1 cellular context compared by ENCODE assay signal in the genomic region with DNA sequence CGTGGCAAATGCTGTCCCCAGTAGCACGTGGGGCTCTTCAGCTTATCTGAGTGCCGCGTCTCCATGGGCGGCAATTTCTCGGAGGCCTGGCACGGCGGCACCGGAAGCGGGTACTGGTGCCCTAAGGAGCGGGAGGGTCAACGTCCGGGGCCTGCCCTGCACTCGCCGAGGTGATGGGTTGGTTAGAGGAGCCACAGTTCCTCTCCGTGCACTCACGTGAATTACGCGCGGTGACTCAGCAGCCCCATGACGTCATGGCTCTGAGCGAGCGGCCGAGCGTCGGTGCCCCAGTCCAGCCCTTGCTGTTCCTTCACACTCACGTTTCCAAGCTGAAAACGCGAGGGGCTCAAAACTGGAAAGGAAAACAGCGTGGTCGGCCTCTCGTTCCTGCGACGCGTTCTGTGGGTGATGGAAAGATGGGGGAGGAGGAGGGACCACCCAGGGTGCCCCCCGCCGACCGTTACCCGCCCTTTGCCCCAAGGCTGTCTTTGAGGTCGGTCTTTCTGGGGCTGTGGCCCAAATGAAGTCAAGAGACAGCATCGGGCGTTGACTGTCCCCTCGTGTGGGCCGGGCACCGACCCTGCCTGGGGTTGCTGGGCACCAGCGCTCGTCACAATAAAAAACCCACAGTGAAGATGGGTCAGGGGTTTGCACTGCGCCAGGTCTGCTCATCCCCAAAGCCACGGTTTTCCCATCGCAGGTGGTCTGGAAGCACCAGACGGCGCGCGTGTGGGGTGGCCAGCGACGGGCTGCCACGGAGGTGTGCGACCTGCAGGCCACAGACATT.
TF ChIP-seq lines count a peak whose summit lies in the region.

No MANE protein-coding gene starts in this region.

TF ChIP-seq in K562, 482 proteins besides CTCF, POLR2A, EP300 and RAD21 (continues in another document):
- TF ChIP-seq, protein P1, sequence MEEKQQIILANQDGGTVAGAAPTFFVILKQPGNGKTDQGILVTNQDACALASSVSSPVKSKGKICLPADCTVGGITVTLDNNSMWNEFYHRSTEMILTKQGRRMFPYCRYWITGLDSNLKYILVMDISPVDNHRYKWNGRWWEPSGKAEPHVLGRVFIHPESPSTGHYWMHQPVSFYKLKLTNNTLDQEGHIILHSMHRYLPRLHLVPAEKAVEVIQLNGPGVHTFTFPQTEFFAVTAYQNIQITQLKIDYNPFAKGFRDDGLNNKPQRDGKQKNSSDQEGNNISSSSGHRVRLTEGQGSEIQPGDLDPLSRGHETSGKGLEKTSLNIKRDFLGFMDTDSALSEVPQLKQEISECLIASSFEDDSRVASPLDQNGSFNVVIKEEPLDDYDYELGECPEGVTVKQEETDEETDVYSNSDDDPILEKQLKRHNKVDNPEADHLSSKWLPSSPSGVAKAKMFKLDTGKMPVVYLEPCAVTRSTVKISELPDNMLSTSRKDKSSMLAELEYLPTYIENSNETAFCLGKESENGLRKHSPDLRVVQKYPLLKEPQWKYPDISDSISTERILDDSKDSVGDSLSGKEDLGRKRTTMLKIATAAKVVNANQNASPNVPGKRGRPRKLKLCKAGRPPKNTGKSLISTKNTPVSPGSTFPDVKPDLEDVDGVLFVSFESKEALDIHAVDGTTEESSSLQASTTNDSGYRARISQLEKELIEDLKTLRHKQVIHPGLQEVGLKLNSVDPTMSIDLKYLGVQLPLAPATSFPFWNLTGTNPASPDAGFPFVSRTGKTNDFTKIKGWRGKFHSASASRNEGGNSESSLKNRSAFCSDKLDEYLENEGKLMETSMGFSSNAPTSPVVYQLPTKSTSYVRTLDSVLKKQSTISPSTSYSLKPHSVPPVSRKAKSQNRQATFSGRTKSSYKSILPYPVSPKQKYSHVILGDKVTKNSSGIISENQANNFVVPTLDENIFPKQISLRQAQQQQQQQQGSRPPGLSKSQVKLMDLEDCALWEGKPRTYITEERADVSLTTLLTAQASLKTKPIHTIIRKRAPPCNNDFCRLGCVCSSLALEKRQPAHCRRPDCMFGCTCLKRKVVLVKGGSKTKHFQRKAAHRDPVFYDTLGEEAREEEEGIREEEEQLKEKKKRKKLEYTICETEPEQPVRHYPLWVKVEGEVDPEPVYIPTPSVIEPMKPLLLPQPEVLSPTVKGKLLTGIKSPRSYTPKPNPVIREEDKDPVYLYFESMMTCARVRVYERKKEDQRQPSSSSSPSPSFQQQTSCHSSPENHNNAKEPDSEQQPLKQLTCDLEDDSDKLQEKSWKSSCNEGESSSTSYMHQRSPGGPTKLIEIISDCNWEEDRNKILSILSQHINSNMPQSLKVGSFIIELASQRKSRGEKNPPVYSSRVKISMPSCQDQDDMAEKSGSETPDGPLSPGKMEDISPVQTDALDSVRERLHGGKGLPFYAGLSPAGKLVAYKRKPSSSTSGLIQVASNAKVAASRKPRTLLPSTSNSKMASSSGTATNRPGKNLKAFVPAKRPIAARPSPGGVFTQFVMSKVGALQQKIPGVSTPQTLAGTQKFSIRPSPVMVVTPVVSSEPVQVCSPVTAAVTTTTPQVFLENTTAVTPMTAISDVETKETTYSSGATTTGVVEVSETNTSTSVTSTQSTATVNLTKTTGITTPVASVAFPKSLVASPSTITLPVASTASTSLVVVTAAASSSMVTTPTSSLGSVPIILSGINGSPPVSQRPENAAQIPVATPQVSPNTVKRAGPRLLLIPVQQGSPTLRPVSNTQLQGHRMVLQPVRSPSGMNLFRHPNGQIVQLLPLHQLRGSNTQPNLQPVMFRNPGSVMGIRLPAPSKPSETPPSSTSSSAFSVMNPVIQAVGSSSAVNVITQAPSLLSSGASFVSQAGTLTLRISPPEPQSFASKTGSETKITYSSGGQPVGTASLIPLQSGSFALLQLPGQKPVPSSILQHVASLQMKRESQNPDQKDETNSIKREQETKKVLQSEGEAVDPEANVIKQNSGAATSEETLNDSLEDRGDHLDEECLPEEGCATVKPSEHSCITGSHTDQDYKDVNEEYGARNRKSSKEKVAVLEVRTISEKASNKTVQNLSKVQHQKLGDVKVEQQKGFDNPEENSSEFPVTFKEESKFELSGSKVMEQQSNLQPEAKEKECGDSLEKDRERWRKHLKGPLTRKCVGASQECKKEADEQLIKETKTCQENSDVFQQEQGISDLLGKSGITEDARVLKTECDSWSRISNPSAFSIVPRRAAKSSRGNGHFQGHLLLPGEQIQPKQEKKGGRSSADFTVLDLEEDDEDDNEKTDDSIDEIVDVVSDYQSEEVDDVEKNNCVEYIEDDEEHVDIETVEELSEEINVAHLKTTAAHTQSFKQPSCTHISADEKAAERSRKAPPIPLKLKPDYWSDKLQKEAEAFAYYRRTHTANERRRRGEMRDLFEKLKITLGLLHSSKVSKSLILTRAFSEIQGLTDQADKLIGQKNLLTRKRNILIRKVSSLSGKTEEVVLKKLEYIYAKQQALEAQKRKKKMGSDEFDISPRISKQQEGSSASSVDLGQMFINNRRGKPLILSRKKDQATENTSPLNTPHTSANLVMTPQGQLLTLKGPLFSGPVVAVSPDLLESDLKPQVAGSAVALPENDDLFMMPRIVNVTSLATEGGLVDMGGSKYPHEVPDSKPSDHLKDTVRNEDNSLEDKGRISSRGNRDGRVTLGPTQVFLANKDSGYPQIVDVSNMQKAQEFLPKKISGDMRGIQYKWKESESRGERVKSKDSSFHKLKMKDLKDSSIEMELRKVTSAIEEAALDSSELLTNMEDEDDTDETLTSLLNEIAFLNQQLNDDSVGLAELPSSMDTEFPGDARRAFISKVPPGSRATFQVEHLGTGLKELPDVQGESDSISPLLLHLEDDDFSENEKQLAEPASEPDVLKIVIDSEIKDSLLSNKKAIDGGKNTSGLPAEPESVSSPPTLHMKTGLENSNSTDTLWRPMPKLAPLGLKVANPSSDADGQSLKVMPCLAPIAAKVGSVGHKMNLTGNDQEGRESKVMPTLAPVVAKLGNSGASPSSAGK (IDR thresholded peaks at IDR 0.05) = no peak
- no peak for TF ChIP-seq ZNF75A (CRISPR knock-in tag; IDR thresholded peaks at IDR 0.05)
- no peak for TF ChIP-seq CBFA2T2 (conservative IDR thresholded peaks at IDR 0.05)
- TF ChIP-seq BHLHE40 (IDR thresholded peaks at IDR 0.05; ENCODE audit: low read length) = peak; percentile 94
- peak; percentile 90 for TF ChIP-seq ATF3 (IDR thresholded peaks at IDR 0.05)
- no peak for TF ChIP-seq ATF3 (CRISPR knock-in tag; conservative IDR thresholded peaks at IDR 0.05)
- no peak for TF ChIP-seq BCOR (IDR thresholded peaks at IDR 0.05)
- TF ChIP-seq DNMT1 (IDR thresholded peaks at IDR 0.05) = no peak
- peak; percentile 95 for TF ChIP-seq ATF7 (IDR thresholded peaks at IDR 0.05)
- TF ChIP-seq, protein P2, sequence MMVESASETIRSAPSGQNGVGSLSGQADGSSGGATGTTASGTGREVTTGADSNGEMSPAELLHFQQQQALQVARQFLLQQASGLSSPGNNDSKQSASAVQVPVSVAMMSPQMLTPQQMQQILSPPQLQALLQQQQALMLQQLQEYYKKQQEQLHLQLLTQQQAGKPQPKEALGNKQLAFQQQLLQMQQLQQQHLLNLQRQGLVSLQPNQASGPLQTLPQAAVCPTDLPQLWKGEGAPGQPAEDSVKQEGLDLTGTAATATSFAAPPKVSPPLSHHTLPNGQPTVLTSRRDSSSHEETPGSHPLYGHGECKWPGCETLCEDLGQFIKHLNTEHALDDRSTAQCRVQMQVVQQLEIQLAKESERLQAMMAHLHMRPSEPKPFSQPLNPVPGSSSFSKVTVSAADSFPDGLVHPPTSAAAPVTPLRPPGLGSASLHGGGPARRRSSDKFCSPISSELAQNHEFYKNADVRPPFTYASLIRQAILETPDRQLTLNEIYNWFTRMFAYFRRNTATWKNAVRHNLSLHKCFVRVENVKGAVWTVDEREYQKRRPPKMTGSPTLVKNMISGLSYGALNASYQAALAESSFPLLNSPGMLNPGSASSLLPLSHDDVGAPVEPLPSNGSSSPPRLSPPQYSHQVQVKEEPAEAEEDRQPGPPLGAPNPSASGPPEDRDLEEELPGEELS (CRISPR knock-in tag; IDR thresholded peaks at IDR 0.05; ENCODE audit: borderline replicate concordance) = no peak
- TF ChIP-seq GATAD2A (IDR thresholded peaks at IDR 0.05) = no peak
- TF ChIP-seq XRCC5 (IDR thresholded peaks at IDR 0.05; ENCODE audit: low read depth, low read length) = no peak
- no peak for TF ChIP-seq E2F4 (CRISPR knock-in tag; IDR thresholded peaks at IDR 0.05; ENCODE audit: low read depth)
- TF ChIP-seq ZNF764 (CRISPR knock-in tag; IDR thresholded peaks at IDR 0.05; ENCODE audit: low read depth) = no peak
- TF ChIP-seq, protein P3, sequence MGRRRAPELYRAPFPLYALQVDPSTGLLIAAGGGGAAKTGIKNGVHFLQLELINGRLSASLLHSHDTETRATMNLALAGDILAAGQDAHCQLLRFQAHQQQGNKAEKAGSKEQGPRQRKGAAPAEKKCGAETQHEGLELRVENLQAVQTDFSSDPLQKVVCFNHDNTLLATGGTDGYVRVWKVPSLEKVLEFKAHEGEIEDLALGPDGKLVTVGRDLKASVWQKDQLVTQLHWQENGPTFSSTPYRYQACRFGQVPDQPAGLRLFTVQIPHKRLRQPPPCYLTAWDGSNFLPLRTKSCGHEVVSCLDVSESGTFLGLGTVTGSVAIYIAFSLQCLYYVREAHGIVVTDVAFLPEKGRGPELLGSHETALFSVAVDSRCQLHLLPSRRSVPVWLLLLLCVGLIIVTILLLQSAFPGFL (CRISPR knock-in tag; IDR thresholded peaks at IDR 0.05) = no peak
- TF ChIP-seq, protein P4, sequence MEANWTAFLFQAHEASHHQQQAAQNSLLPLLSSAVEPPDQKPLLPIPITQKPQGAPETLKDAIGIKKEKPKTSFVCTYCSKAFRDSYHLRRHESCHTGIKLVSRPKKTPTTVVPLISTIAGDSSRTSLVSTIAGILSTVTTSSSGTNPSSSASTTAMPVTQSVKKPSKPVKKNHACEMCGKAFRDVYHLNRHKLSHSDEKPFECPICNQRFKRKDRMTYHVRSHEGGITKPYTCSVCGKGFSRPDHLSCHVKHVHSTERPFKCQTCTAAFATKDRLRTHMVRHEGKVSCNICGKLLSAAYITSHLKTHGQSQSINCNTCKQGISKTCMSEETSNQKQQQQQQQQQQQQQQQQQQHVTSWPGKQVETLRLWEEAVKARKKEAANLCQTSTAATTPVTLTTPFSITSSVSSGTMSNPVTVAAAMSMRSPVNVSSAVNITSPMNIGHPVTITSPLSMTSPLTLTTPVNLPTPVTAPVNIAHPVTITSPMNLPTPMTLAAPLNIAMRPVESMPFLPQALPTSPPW (CRISPR knock-in tag; IDR thresholded peaks at IDR 0.05) = no peak
- no peak for TF ChIP-seq ZNF586 (CRISPR knock-in tag; conservative IDR thresholded peaks at IDR 0.05)
- no peak for TF ChIP-seq PML (IDR thresholded peaks at IDR 0.05; ENCODE audit: low read length)
- no peak for TF ChIP-seq PTRF (tag; IDR thresholded peaks at IDR 0.05)
- TF ChIP-seq MITF (IDR thresholded peaks at IDR 0.05) = no peak
- no peak for TF ChIP-seq BRCA1 (IDR thresholded peaks at IDR 0.05)
- TF ChIP-seq BRCA1 (CRISPR knock-in tag; IDR thresholded peaks at IDR 0.05) = no peak
- TF ChIP-seq, protein P5, sequence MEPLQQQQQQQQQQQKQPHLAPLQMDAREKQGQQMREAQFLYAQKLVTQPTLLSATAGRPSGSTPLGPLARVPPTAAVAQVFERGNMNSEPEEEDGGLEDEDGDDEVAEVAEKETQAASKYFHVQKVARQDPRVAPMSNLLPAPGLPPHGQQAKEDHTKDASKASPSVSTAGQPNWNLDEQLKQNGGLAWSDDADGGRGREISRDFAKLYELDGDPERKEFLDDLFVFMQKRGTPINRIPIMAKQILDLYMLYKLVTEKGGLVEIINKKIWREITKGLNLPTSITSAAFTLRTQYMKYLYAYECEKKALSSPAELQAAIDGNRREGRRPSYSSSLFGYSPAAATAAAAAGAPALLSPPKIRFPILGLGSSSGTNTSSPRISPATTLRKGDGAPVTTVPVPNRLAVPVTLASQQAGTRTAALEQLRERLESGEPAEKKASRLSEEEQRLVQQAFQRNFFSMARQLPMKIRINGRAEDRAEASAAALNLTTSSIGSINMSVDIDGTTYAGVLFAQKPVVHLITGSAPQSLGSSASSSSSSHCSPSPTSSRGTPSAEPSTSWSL (CRISPR knock-in tag; IDR thresholded peaks at IDR 0.05; ENCODE audit: borderline replicate concordance) = no peak
- TF ChIP-seq GATAD2B (IDR thresholded peaks at IDR 0.05; ENCODE audit: borderline replicate concordance) = no peak
- no peak for TF ChIP-seq MAFF (IDR thresholded peaks at IDR 0.05; ENCODE audit: low read length)
- TF ChIP-seq SNIP1 (IDR thresholded peaks at IDR 0.05; ENCODE audit: low read depth) = no peak
- TF ChIP-seq NCOA2 (IDR thresholded peaks at IDR 0.05; ENCODE audit: partially characterized antibody in 2 of 2) = no peak
- TF ChIP-seq OTX1 (CRISPR knock-in tag; IDR thresholded peaks at IDR 0.05) = no peak
- no peak for TF ChIP-seq EWSR1 (IDR thresholded peaks at IDR 0.05; ENCODE audit: borderline replicate concordance, low read depth, partially characterized antibody)
- no peak for TF ChIP-seq CEBPG (CRISPR knock-in tag; IDR thresholded peaks at IDR 0.05)
- TF ChIP-seq CEBPG (tag; conservative IDR thresholded peaks at IDR 0.05 in 1 of 2, IDR thresholded peaks at IDR 0.05 in 1 of 2) = no peak
